18 cellular contexts compared by ENCODE assay signal in genomic region chr15:73881539-73882320, GRCh38. TPM values are rescaled to one million over a fixed set of nuclear protein-coding genes. Genes with fewer than 3 reads are reported as not detected.
DNase-seq lines count a peak whose midpoint lies in the region; ATAC-seq, FAIRE-seq and TF ChIP-seq lines count a peak whose summit lies in the region.
"Had no signal": no experiment of that assay in that cellular context is flagged by ENCODE, and none has a peak within 500 bp of the region (broad histone marks: within the 10 kb centered on the region; RNA-seq: fewer than 3 reads in every experiment).

No MANE protein-coding gene starts in this region.

- H3T11ph ChIP-seq in H9 (ENCODE audit: low read length): no peak overlapping the region

- no peaks in the 10 kb centered on the region for H3K4me1 ChIP-seq in H9 (ENCODE audit: insufficient read depth, low read length)
- H3K4me1 ChIP-seq: HAP-1 had no signal

- H4K91ac ChIP-seq in H9 (ENCODE audit: insufficient read length, low read depth, low read length): no peak overlapping the region

- no peak overlapping the region for H3K18ac ChIP-seq in H9 (ENCODE audit: insufficient read length, low read depth, low read length)

- H3K79me1 ChIP-seq in H9 (ENCODE audit: insufficient read depth, low read depth, low read length, poor library complexity, severe bottlenecking): no peaks in the 10 kb centered on the region

- DNase-seq in H9 (peak; percentile 15), bronchial epithelial cell (ENCODE audit: low read depth) (no peak), left lobe of liver (ENCODE audit: low spot score) (peak; percentile 26), sciatic nerve (ENCODE audit: low spot score) (peak; percentile 46)
- no peak for DNase-seq in activated T-cell treated with anti-CD3 and anti-CD28 coated beads, Interleukin-2, amount 50 U/mL, for 1 hour
- DNase-seq: C1 segment of cervical spinal cord; Calu3; CD4-positive, alpha-beta T cell; DMS 273 treated with DMSO at 0.1 percent for 48 hours; GOT3 had no signal

- no peaks in the 10 kb centered on the region for H4K20me1 ChIP-seq in H9 (ENCODE audit: control insufficient read depth, insufficient read depth, insufficient read length)

- no peaks in the 10 kb centered on the region for H3K23me2 ChIP-seq in H9 (ENCODE audit: insufficient read length, low read depth, low read length, poor library complexity, severe bottlenecking)

- no peak overlapping the region for H2BK120ac ChIP-seq in H9 (ENCODE audit: low read depth, low read length, poor library complexity, severe bottlenecking)

- H2BK20ac ChIP-seq in H9 (ENCODE audit: low read depth, low read length, poor library complexity, severe bottlenecking): no peak overlapping the region

- FAIRE-seq in bronchial epithelial cell (lab: Jason Lieb, UNC): peak; percentile 13
- FAIRE-seq: A204.1, HepG2, HTR-8/SVneo had no signal

- no peak overlapping the region for H3K27ac ChIP-seq in H9 (ENCODE audit: insufficient read length, low read depth, low read length)

- H3K9me3 Mint-ChIP-seq in H9: no peaks in the 10 kb centered on the region; a peak in 1 of 5 replicates
- H3K9me3 Mint-ChIP-seq: CD4-positive, alpha-beta T cell had no signal

- no peak overlapping the region for H2AK5ac ChIP-seq in H9 (ENCODE audit: insufficient read length, low read length)

- H3K4me2 ChIP-seq in H9 (ENCODE audit: insufficient read depth, insufficient read length, low read length): no peak overlapping the region

- no peak for TF ChIP-seq CTCF in H9 (conservative IDR thresholded peaks at IDR 0.05)
- TF ChIP-seq CTCF in bronchial epithelial cell (IDR thresholded peaks at IDR 0.05; ENCODE audit: insufficient read depth, low read length, severe bottlenecking): no peak

- no CpG with 5 or more reads among the region's 13 CpGs for WGBS in H9 (ENCODE audit: extremely low coverage, insufficient read length, low lambda C conversion rate)

- no peak overlapping the region for H2BK5ac ChIP-seq in H9 (ENCODE audit: insufficient read length, low read length)

- ATAC-seq in left lobe of liver: no peak
- ATAC-seq in sciatic nerve: no peak
- no peak for ATAC-seq in GM21825 (IDR thresholded peaks at IDR 0.05; ENCODE audit: unreplicated experiment)
- no peak for ATAC-seq in HG03342 (IDR thresholded peaks at IDR 0.05; ENCODE audit: unreplicated experiment)
- ATAC-seq: HepG2 had no signal

- no peaks in the 10 kb centered on the region for H3K79me2 ChIP-seq in H9 (ENCODE audit: insufficient read depth, low read length)

- H3K36me3 Mint-ChIP-seq in H9 (ENCODE audit: insufficient read depth in 1 of 3, low read depth in 3 of 3): no peaks in the 10 kb centered on the region

- H3K9me3 ChIP-seq in H9 (ENCODE audit: control insufficient read depth, low read depth, low read length): no peaks in the 10 kb centered on the region
- H3K9me3 ChIP-seq: HAP-1 had no signal

- H3K27me3 Mint-ChIP-seq in H9 (ENCODE audit: low read depth): peaks cover 7% of the 10 kb centered on the region

- no peak overlapping the region for H2AFZ ChIP-seq in H9 (ENCODE audit: low read length)

- no peak overlapping the region for H3K14ac ChIP-seq in H9 (ENCODE audit: insufficient read depth, low read length)

- H3K4me3 ChIP-seq in bronchial epithelial cell (ENCODE audit: low read depth, low read length): no peak overlapping the region
- H3K4me3 ChIP-seq: HAP-1 had no signal

- intact Hi-C loops in sciatic nerve (cut with DNase I): no loop called here

- H3K36me3 ChIP-seq in bronchial epithelial cell (ENCODE audit: control insufficient read depth, insufficient read depth, low read length): no peaks in the 10 kb centered on the region
- H3K36me3 ChIP-seq: HAP-1 had no signal

- H3K27me3 ChIP-seq in H9 (ENCODE audit: insufficient read depth, low read length): no peaks in the 10 kb centered on the region
- no peaks in the 10 kb centered on the region for H3K27me3 ChIP-seq in bronchial epithelial cell (ENCODE audit: control insufficient read depth, insufficient read depth, low read length)

- no peak overlapping the region for H3K56ac ChIP-seq in H9 (ENCODE audit: insufficient read length, low read depth, low read length)

- no peak overlapping the region for H3K4ac ChIP-seq in H9 (ENCODE audit: low read depth, low read length)

- no peak overlapping the region for H2BK12ac ChIP-seq in H9 (ENCODE audit: insufficient read length, low read depth, low read length)

- H3K27ac Mint-ChIP-seq in H9: no peak overlapping the region; a peak in 2 of 7 replicates
- H3K27ac Mint-ChIP-seq: B cell; CD4-positive, alpha-beta T cell had no signal

- no peak overlapping the region for H3K9ac ChIP-seq in H9 (ENCODE audit: extremely low read depth, insufficient read length, low read length)

- peaks cover 4 to 8% of the 10 kb centered on the region in 2 experiments for H3K4me1 Mint-ChIP-seq in H9
- H3K4me1 Mint-ChIP-seq: B cell had no signal

- H4K8ac ChIP-seq in H9 (replicated peaks; ENCODE audit: insufficient read length, low read depth, low read length): no peak overlapping the region

- H2BK15ac ChIP-seq in H9 (ENCODE audit: low read depth, low read length): no peak overlapping the region

- H3K4me3 Mint-ChIP-seq in H9: no peak overlapping the region
- H3K4me3 Mint-ChIP-seq: B cell; CD4-positive, alpha-beta T cell had no signal

- no peak overlapping the region for H3K23ac ChIP-seq in H9 (ENCODE audit: insufficient read length, low read depth, low read length)

- no peak overlapping the region for H4K5ac ChIP-seq in H9 (ENCODE audit: insufficient read length, low read depth, low read length)

RNA-seq across cellular contexts. Expression of gene TBC1D21, which starts 8.4 kb away (rescaled TPM):
- not detected in 2 replicates for total RNA-seq in H9 (2021)
- total RNA-seq in bronchial epithelial cell: not detected in 2 replicates
- total RNA-seq in left lobe of liver: not detected
- not detected for total RNA-seq in sciatic nerve
- total RNA-seq: B cell; Calu3; CD4-positive, alpha-beta T cell; Daoy; HepG2 had no signal

RNA-seq across cellular contexts. Expression of gene LOXL1, which starts 44.5 kb away (rescaled TPM):
- 6.9 and 9.1 TPM in 2 replicates for total RNA-seq in H9 (2021)
- 5.3 and 7.2 TPM in 2 replicates for total RNA-seq in bronchial epithelial cell
- 0.75 TPM for total RNA-seq in left lobe of liver
- total RNA-seq in sciatic nerve: 16.6 TPM

Comparison
In these comparisons a context has a peak if more than half of its experiments do, and no peak if none do; other contexts are left out.
1. DNase-seq: peak in H9 (single experiment), left lobe of liver (single experiment) and sciatic nerve (single experiment); none in bronchial epithelial cell (single experiment) and activated T-cell treated with anti-CD3 and anti-CD28 coated beads, Interleukin-2, amount 50 U/mL, for 1 hour (single experiment).